10 cellular contexts compared by ENCODE assay signal in the genomic region with DNA sequence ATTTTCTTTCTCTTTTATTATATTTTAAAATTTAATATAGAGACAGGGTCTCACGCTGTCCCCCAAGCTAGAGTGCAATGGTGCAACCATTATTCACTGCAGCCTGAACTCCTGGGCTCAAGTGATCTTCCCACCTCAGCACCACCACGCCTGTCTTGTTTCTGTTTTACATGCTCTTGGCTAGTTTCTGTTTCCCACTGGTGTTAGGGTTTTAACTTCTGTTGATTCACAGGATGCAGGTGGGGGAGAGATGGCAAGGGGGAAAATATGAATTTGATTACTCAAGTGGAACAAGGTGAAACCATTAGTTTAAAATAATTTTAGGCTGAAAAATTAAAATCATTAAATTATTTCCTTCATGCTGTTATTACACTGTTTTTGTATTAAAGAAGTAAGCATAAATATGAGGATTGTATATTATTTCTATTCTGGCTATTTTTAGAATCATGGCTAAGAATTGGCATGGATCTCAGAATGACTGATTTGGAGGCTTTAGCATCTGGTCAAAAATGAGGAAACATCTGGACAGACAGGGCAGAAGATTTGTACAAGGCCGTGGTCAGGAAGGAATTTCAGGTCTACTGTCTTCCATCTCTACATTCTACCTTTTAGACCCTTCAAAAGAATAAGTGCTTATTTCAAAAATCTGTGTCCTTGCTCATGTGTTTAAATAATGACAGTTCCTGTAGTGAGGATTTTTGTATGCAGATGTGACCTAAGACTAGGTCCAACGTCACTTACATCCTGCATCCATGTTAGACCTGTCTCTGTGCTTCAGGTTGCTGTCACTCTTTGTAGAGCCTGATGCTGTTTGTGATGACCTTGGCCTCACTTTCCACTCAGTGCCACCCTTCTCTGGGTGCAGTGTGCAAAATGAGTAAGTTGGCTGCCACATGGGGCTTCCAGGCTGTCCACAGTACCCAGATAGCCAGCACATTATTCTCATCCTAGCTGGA. TPM values are rescaled to one million over a fixed set of nuclear protein-coding genes. Genes with fewer than 3 reads are reported as not detected.
DNase-seq lines count a peak whose midpoint lies in the region; ATAC-seq lines count a peak whose summit lies in the region.
"Had no signal": no experiment of that assay in that cellular context is flagged by ENCODE, and none has a peak within 500 bp of the region (broad histone marks: within the 10 kb centered on the region; RNA-seq: fewer than 3 reads in every experiment).

No MANE protein-coding gene starts in this region.

- ATAC-seq in GM18519 (IDR thresholded peaks at IDR 0.05; ENCODE audit: low FRiP score, unreplicated experiment): peak; percentile 34
- peak; percentile 64 for ATAC-seq in GM21515 (IDR thresholded peaks at IDR 0.05; ENCODE audit: unreplicated experiment)
- peak; percentile 54 for ATAC-seq in HG03196 (IDR thresholded peaks at IDR 0.05; ENCODE audit: unreplicated experiment)

- DNase-seq in dermis blood vessel endothelial cell (peak; percentile 17), superior temporal gyrus (ENCODE audit: extremely low spot score) (no peak), KG1 (lab: John Stamatoyannopoulos, UW) (no peak), SHP77 (lab: John Stamatoyannopoulos, UW) (no peak)
- DNase-seq in activated T-cell treated with anti-CD3 and anti-CD28 coated beads, Interleukin-2, amount 50 U/mL, for 1 hour: no peak
- DNase-seq: islet precursor cell, ovary had no signal

RNA-seq across cellular contexts. Expression of gene B3GNT2, which starts 54.9 kb away (rescaled TPM):
- total RNA-seq in dermis blood vessel endothelial cell: 30.8 and 31.8 TPM in 2 replicates
